Comparison of ENCODE assay signal across 1 cellular context in genomic region chr22:50248192-50249084, GRCh38.
TF ChIP-seq lines count a peak whose summit lies in the region.

No MANE protein-coding gene starts in this region.

TF ChIP-seq in GM12878, 131 proteins besides CTCF, POLR2A, EP300 and RAD21:
- TF ChIP-seq RAD51 (IDR thresholded peaks at IDR 0.05) (no peak), ZNF217 (IDR thresholded peaks at IDR 0.05) (no peak), MTA2 (IDR thresholded peaks at IDR 0.05; ENCODE audit: low read depth) (no peak), CREB1 (IDR thresholded peaks at IDR 0.05; ENCODE audit: low read depth) (no peak), E4F1 (IDR thresholded peaks at IDR 0.05; ENCODE audit: borderline replicate concordance, partially characterized antibody) (no peak), PBX3 (IDR thresholded peaks at IDR 0.05; ENCODE audit: insufficient replicate concordance, low read depth, low read length) (no peak), MXI1 (IDR thresholded peaks at IDR 0.05; ENCODE audit: low read depth, low read length) (no peak), SUZ12 (IDR thresholded peaks at IDR 0.05; ENCODE audit: unreplicated experiment) (no peak), HDAC2 (IDR thresholded peaks at IDR 0.05) (no peak), SRF (IDR thresholded peaks at IDR 0.05; ENCODE audit: low read depth in 2 of 2, low read length in 2 of 2) (no peak), MTA3 (IDR thresholded peaks at IDR 0.05; ENCODE audit: borderline replicate concordance, low read length) (no peak), DPF2 (IDR thresholded peaks at IDR 0.05) (no peak), PKNOX1 (IDR thresholded peaks at IDR 0.05) (no peak), PML (IDR thresholded peaks at IDR 0.05; ENCODE audit: low read length) (no peak), SUPT20H (IDR thresholded peaks at IDR 0.05; ENCODE audit: borderline replicate concordance, control insufficient read depth, low read depth, low read length) (no peak), PAX5 (IDR thresholded peaks at IDR 0.05; ENCODE audit: borderline replicate concordance, low read depth, low read length) (no peak), TAF1 (IDR thresholded peaks at IDR 0.05; ENCODE audit: borderline replicate concordance, low read depth, low read length) (no peak), IKZF2 (IDR thresholded peaks at IDR 0.05) (no peak)
- TF ChIP-seq, protein P1, sequence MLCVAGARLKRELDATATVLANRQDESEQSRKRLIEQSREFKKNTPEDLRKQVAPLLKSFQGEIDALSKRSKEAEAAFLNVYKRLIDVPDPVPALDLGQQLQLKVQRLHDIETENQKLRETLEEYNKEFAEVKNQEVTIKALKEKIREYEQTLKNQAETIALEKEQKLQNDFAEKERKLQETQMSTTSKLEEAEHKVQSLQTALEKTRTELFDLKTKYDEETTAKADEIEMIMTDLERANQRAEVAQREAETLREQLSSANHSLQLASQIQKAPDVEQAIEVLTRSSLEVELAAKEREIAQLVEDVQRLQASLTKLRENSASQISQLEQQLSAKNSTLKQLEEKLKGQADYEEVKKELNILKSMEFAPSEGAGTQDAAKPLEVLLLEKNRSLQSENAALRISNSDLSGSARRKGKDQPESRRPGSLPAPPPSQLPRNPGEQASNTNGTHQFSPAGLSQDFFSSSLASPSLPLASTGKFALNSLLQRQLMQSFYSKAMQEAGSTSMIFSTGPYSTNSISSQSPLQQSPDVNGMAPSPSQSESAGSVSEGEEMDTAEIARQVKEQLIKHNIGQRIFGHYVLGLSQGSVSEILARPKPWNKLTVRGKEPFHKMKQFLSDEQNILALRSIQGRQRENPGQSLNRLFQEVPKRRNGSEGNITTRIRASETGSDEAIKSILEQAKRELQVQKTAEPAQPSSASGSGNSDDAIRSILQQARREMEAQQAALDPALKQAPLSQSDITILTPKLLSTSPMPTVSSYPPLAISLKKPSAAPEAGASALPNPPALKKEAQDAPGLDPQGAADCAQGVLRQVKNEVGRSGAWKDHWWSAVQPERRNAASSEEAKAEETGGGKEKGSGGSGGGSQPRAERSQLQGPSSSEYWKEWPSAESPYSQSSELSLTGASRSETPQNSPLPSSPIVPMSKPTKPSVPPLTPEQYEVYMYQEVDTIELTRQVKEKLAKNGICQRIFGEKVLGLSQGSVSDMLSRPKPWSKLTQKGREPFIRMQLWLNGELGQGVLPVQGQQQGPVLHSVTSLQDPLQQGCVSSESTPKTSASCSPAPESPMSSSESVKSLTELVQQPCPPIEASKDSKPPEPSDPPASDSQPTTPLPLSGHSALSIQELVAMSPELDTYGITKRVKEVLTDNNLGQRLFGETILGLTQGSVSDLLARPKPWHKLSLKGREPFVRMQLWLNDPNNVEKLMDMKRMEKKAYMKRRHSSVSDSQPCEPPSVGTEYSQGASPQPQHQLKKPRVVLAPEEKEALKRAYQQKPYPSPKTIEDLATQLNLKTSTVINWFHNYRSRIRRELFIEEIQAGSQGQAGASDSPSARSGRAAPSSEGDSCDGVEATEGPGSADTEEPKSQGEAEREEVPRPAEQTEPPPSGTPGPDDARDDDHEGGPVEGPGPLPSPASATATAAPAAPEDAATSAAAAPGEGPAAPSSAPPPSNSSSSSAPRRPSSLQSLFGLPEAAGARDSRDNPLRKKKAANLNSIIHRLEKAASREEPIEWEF (IDR thresholded peaks at IDR 0.05; ENCODE audit: insufficient replicate concordance, low read depth, low read length) = no peak
- TF ChIP-seq, protein P2, sequence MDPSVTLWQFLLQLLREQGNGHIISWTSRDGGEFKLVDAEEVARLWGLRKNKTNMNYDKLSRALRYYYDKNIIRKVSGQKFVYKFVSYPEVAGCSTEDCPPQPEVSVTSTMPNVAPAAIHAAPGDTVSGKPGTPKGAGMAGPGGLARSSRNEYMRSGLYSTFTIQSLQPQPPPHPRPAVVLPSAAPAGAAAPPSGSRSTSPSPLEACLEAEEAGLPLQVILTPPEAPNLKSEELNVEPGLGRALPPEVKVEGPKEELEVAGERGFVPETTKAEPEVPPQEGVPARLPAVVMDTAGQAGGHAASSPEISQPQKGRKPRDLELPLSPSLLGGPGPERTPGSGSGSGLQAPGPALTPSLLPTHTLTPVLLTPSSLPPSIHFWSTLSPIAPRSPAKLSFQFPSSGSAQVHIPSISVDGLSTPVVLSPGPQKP (IDR thresholded peaks at IDR 0.05; ENCODE audit: low read depth, low read length) = no peak
